Comparison of ENCODE assay signal across 7 cellular contexts in the genomic region with DNA sequence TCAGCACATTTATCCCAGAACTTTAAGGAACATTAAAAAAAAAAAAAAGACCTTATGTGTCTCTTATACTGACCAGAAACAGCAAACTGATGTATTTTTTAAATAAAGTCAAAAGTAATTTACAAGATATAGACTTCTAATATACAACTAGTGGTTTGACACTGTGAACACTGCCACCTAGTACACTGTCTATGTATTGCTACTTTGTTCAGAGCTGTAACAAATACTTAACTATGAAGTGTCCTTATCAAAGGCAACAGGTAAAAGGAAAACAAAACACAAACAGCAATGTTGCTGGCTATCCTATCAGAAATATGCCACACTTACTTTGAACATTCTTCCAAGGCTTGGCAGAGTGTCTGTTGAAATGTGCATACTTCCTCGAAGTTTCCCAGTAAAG.
A peak's percentile ranks its signal among the peaks of the same experiment; 100 is the strongest.
DNase-seq lines count a peak whose midpoint lies in the region; ATAC-seq and TF ChIP-seq lines count a peak whose summit lies in the region.

No MANE protein-coding gene starts in this region.

- no peaks in the 10 kb centered on the region for H3K27me3 Mint-ChIP-seq in GM23338 (ENCODE audit: insufficient read depth, low read depth, poor library complexity)

- TF ChIP-seq CTCF in DOHH2 (IDR thresholded peaks at IDR 0.05; ENCODE audit: low read depth, low read length, poor library complexity, severe bottlenecking) (peak; percentile 39), lung (IDR thresholded peaks at IDR 0.05; ENCODE audit: control extremely low read depth, extremely low read depth) (no peak), GM23338 (conservative IDR thresholded peaks at IDR 0.05; ENCODE audit: low read depth in 2 of 2) (peak in 1 of 2 experiments; percentile 53; a peak in 3 of 4 replicates)

- H3K4me3 ChIP-seq in DOHH2 (ENCODE audit: low read length) (no peak overlapping the region), lung (no peak overlapping the region), GM23338 (no peak overlapping the region)

- H3K4me1 Mint-ChIP-seq in GM23338: peaks cover 8% of the 10 kb centered on the region; the same call in 2 of the 3 replicates

- no peaks in the 10 kb centered on the region for H3K9me3 Mint-ChIP-seq in GM23338

- no peaks in the 10 kb centered on the region for H3F3A ChIP-seq in DOHH2 (ENCODE audit: control insufficient read depth, insufficient read depth)
- no peaks in the 10 kb centered on the region for H3F3A ChIP-seq in GM23338 (replicated peaks; ENCODE audit: low read depth)

- H3K9me3 ChIP-seq in DOHH2 (ENCODE audit: control insufficient read depth, insufficient read depth, low read length) (no peaks in the 10 kb centered on the region), lung (ENCODE audit: control insufficient read depth in 2 of 2, insufficient read depth in 1 of 2, low read length in 1 of 2) (no peaks in the 10 kb centered on the region)

- no peaks in the 10 kb centered on the region for H4K20me1 ChIP-seq in DOHH2 (ENCODE audit: control insufficient read depth, insufficient read depth, low read depth, low read length)
- H4K20me1 ChIP-seq in GM23338 (replicated peaks; ENCODE audit: insufficient read depth): no peaks in the 10 kb centered on the region

- no peak overlapping the region for H3K27ac ChIP-seq in DOHH2 (ENCODE audit: low read depth, low read length)
- no peak overlapping the region for H3K27ac ChIP-seq in lung (ENCODE audit: low read depth in 1 of 2, low read length in 1 of 2)
- H3K27ac ChIP-seq in GM23338 (ENCODE audit: low read depth): no peak overlapping the region

- H3K9me2 ChIP-seq in DOHH2 (replicated peaks; ENCODE audit: control insufficient read depth, low read length) (no peaks in the 10 kb centered on the region), GM23338 (ENCODE audit: insufficient read depth) (no peaks in the 10 kb centered on the region)

- no peaks in the 10 kb centered on the region for H3K79me2 ChIP-seq in DOHH2 (ENCODE audit: control insufficient read depth, low read length)
- no peaks in the 10 kb centered on the region for H3K79me2 ChIP-seq in GM23338 (replicated peaks; ENCODE audit: insufficient read depth)

- H3K4me3 Mint-ChIP-seq in GM23338: no peak overlapping the region

- WGBS in lung, 2 donors: 60 to 63% methylated on average over 1 of the region's 1 CpG

- H3K27me3 ChIP-seq in DOHH2 (ENCODE audit: control insufficient read depth, low read length): no peaks in the 10 kb centered on the region
- no peaks in the 10 kb centered on the region for H3K27me3 ChIP-seq in lung (ENCODE audit: control insufficient read depth, insufficient read depth)
- no peaks in the 10 kb centered on the region for H3K27me3 ChIP-seq in GM23338 (ENCODE audit: insufficient read depth)

- H3K4me2 ChIP-seq in DOHH2 (ENCODE audit: low read length) (no peak overlapping the region), GM23338 (no peak overlapping the region)

- peak; percentile 5 for DNase-seq in H4 (ENCODE audit: low spot score)
- DNase-seq in lung (ENCODE audit: low spot score): no peak
- no peak for DNase-seq in GM23338 (ENCODE audit: low spot score)

- H3K4me1 ChIP-seq in DOHH2 (ENCODE audit: control insufficient read depth, low read length) (no peaks in the 10 kb centered on the region), lung (ENCODE audit: control insufficient read depth in 2 of 2, insufficient read depth in 2 of 2, low read length in 2 of 2) (no peaks in the 10 kb centered on the region), GM23338 (ENCODE audit: insufficient read depth) (peaks cover 5% of the 10 kb centered on the region; the same call in 1 of the 2 replicates)

- H3K27ac Mint-ChIP-seq in GM23338: no peak overlapping the region

- H3K36me3 Mint-ChIP-seq in GM23338 (ENCODE audit: low read depth): no peaks in the 10 kb centered on the region

- ATAC-seq in SK-N-SH treated with all-trans-retinoic acid at 6 μM for 48 hours: peak; percentile 83
- peak; percentile 53 for ATAC-seq in lung (ENCODE audit: insufficient read depth, low FRiP score)
- ATAC-seq in GM23338: no peak
- no peak for ATAC-seq in GM19328 (IDR thresholded peaks at IDR 0.05; ENCODE audit: unreplicated experiment)
- ATAC-seq in GM21360 (IDR thresholded peaks at IDR 0.05; ENCODE audit: unreplicated experiment): no peak

- no peak overlapping the region for H2AFZ ChIP-seq in GM23338

- H3K36me3 ChIP-seq in DOHH2 (ENCODE audit: control insufficient read depth, low read length) (peaks cover 34% of the 10 kb centered on the region), lung (ENCODE audit: control insufficient read depth in 2 of 2, insufficient read depth in 2 of 2, low read length in 2 of 2) (peaks cover 0 to 1% of the 10 kb centered on the region in 2 donors), GM23338 (ENCODE audit: insufficient read depth) (no peaks in the 10 kb centered on the region)

TF ChIP-seq in SK-N-SH treated with all-trans-retinoic acid at 6 μM for 48 hours, 23 proteins besides CTCF, POLR2A, EP300 and RAD21 (continues in another document):
- TF ChIP-seq, protein P1, sequence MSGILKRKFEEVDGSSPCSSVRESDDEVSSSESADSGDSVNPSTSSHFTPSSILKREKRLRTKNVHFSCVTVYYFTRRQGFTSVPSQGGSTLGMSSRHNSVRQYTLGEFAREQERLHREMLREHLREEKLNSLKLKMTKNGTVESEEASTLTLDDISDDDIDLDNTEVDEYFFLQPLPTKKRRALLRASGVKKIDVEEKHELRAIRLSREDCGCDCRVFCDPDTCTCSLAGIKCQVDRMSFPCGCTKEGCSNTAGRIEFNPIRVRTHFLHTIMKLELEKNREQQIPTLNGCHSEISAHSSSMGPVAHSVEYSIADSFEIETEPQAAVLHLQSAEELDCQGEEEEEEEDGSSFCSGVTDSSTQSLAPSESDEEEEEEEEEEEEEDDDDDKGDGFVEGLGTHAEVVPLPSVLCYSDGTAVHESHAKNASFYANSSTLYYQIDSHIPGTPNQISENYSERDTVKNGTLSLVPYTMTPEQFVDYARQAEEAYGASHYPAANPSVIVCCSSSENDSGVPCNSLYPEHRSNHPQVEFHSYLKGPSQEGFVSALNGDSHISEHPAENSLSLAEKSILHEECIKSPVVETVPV (CRISPR knock-in tag; IDR thresholded peaks at IDR 0.05): no peak
- TF ChIP-seq ZC3H10 (CRISPR knock-in tag; IDR thresholded peaks at IDR 0.05) (no peak), ZNF70 (CRISPR knock-in tag; IDR thresholded peaks at IDR 0.05) (no peak), ESRRG (CRISPR knock-in tag; IDR thresholded peaks at IDR 0.05) (no peak), GLIS3 (CRISPR knock-in tag; IDR thresholded peaks at IDR 0.05) (no peak), TCF4 (CRISPR knock-in tag; IDR thresholded peaks at IDR 0.05; ENCODE audit: borderline replicate concordance) (no peak)
- TF ChIP-seq, protein P2, sequence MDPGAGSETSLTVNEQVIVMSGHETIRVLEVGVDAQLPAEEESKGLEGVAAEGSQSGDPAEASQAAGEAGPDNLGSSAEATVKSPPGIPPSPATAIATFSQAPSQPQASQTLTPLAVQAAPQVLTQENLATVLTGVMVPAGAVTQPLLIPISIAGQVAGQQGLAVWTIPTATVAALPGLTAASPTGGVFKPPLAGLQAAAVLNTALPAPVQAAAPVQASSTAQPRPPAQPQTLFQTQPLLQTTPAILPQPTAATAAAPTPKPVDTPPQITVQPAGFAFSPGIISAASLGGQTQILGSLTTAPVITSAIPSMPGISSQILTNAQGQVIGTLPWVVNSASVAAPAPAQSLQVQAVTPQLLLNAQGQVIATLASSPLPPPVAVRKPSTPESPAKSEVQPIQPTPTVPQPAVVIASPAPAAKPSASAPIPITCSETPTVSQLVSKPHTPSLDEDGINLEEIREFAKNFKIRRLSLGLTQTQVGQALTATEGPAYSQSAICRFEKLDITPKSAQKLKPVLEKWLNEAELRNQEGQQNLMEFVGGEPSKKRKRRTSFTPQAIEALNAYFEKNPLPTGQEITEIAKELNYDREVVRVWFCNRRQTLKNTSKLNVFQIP (CRISPR knock-in tag; IDR thresholded peaks at IDR 0.05; ENCODE audit: borderline replicate concordance, low read depth): no peak

TF ChIP-seq in GM23338, 12 proteins besides CTCF, POLR2A, EP300 and RAD21 (continues in another document):
- TF ChIP-seq EZH2 (IDR thresholded peaks at IDR 0.05; ENCODE audit: low read depth, unreplicated experiment): no peak
- no peak for TF ChIP-seq JUNB (IDR thresholded peaks at IDR 0.05; ENCODE audit: unreplicated experiment)
- TF ChIP-seq POLR2AphosphoS5 (IDR thresholded peaks at IDR 0.05; ENCODE audit: low read depth): no peak
- no peak for TF ChIP-seq ZNF114 (CRISPR knock-in tag; IDR thresholded peaks at IDR 0.05)

Comparison
In these comparisons a context has a peak if more than half of its experiments do, and no peak if none do; other contexts are left out.
1. ATAC-seq: peak in SK-N-SH treated with all-trans-retinoic acid at 6 μM for 48 hours (single experiment) and lung (single experiment); none in GM23338 (single experiment), GM19328 (single experiment) and GM21360 (single experiment).